In the genomic region with DNA sequence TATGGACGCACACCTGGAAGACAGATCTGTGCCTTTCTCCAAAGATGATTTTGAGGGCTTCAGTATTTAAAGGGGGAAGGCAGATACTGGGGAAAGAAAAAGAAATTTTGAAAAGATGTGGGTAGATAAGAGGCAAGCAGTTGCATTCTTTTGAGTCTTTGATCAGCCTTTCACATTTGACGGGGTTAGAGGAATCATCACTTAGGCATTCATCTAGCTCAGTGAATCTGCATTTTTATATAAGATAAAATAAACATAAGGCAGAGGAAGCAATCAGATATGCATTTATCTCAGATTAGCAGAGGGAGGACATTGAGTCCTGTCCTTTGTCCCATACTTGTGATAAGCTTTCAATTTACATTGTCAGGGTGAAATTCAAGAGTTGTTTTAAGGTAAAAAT, we compare ENCODE assay signal across 1 cellular context.
TF ChIP-seq lines count a peak whose summit lies in the region.

No MANE protein-coding gene starts in this region.

TF ChIP-seq in GM23338, 12 proteins besides CTCF, POLR2A, EP300 and RAD21 (continued from another document):
- TF ChIP-seq, protein P1, sequence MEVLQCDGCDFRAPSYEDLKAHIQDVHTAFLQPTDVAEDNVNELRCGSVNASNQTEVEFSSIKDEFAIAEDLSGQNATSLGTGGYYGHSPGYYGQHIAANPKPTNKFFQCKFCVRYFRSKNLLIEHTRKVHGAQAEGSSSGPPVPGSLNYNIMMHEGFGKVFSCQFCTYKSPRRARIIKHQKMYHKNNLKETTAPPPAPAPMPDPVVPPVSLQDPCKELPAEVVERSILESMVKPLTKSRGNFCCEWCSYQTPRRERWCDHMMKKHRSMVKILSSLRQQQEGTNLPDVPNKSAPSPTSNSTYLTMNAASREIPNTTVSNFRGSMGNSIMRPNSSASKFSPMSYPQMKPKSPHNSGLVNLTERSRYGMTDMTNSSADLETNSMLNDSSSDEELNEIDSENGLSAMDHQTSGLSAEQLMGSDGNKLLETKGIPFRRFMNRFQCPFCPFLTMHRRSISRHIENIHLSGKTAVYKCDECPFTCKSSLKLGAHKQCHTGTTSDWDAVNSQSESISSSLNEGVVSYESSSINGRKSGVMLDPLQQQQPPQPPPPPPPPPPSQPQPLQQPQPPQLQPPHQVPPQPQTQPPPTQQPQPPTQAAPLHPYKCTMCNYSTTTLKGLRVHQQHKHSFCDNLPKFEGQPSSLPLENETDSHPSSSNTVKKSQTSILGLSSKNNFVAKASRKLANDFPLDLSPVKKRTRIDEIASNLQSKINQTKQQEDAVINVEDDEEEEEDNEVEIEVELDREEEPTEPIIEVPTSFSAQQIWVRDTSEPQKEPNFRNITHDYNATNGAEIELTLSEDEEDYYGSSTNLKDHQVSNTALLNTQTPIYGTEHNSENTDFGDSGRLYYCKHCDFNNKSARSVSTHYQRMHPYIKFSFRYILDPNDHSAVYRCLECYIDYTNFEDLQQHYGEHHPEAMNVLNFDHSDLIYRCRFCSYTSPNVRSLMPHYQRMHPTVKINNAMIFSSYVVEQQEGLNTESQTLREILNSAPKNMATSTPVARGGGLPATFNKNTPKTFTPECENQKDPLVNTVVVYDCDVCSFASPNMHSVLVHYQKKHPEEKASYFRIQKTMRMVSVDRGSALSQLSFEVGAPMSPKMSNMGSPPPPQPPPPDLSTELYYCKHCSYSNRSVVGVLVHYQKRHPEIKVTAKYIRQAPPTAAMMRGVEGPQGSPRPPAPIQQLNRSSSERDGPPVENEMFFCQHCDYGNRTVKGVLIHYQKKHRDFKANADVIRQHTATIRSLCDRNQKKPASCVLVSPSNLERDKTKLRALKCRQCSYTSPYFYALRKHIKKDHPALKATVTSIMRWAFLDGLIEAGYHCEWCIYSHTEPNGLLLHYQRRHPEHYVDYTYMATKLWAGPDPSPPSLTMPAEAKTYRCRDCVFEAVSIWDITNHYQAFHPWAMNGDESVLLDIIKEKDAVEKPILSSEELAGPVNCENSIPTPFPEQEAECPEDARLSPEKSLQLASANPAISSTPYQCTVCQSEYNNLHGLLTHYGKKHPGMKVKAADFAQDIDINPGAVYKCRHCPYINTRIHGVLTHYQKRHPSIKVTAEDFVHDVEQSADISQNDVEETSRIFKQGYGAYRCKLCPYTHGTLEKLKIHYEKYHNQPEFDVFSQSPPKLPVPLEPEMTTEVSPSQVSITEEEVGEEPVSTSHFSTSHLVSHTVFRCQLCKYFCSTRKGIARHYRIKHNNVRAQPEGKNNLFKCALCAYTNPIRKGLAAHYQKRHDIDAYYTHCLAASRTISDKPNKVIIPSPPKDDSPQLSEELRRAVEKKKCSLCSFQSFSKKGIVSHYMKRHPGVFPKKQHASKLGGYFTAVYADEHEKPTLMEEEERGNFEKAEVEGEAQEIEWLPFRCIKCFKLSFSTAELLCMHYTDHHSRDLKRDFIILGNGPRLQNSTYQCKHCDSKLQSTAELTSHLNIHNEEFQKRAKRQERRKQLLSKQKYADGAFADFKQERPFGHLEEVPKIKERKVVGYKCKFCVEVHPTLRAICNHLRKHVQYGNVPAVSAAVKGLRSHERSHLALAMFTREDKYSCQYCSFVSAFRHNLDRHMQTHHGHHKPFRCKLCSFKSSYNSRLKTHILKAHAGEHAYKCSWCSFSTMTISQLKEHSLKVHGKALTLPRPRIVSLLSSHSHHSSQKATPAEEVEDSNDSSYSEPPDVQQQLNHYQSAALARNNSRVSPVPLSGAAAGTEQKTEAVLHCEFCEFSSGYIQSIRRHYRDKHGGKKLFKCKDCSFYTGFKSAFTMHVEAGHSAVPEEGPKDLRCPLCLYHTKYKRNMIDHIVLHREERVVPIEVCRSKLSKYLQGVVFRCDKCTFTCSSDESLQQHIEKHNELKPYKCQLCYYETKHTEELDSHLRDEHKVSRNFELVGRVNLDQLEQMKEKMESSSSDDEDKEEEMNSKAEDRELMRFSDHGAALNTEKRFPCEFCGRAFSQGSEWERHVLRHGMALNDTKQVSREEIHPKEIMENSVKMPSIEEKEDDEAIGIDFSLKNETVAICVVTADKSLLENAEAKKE (CRISPR knock-in tag; IDR thresholded peaks at IDR 0.05): no peak
- TF ChIP-seq REST (IDR thresholded peaks at IDR 0.05; ENCODE audit: unreplicated experiment): no peak
